ENCODE assay signal across 15 cellular contexts in the genomic region with DNA sequence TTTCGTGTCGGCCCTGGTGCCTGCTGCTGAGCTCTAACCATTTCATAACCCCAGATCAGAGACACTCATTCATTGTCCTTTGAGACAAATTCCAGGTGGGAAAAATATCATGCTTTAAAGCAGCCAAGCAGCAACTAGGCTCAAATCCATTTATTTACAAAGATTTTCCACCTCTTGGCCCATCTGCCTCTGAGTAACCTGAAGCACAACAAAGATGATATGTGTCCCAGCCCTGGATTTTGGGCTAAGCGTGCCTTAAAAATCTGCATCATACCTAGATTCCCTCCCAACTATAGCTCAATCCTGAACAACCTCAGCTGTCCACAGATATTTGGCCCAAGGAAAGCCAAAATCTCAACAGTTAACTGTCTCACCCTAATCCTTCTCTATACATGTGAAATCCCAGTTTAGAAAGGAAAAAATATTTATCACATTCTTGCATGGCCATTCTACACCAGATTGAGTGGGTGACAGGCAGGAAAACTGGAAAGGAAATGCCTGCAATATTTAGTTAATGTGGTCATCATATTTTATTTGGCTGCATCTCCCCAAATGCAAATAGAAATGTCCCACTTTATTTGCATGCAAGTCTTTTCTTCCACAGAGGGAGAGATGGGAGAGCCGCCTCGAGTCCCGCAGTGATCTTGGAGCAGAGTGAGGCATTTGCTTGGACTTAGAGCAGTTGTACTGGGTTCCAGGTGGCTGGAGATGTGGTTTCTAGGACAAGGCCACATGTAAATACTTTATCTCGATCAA.
A peak's percentile ranks its signal among the peaks of the same experiment; 100 is the strongest.
DNase-seq lines count a peak whose midpoint lies in the region; ATAC-seq and TF ChIP-seq lines count a peak whose summit lies in the region.
"Had no signal": no experiment of that assay in that cellular context is flagged by ENCODE, and none has a peak within 500 bp of the region (broad histone marks: within the 10 kb centered on the region; RNA-seq: fewer than 3 reads in every experiment).

No MANE protein-coding gene starts in this region.

- ATAC-seq in activated CD4-positive, CD25-positive, alpha-beta regulatory T cell treated with anti-CD3 and anti-CD28 coated beads, Interleukin-2, amount 50 U/mL, for 24 hours: no peak
- ATAC-seq in activated naive CD8-positive, alpha-beta T cell treated with anti-CD3 and anti-CD28 coated beads, Interleukin-2, amount 50 U/mL, for 24 hours: no peak
- no peak for ATAC-seq in HG03571 (IDR thresholded peaks at IDR 0.05; ENCODE audit: unreplicated experiment)
- ATAC-seq: HCT116; stimulated activated naive CD8-positive, alpha-beta T cell treated with anti-CD3 and anti-CD28 coated beads, Interleukin-15, amount 100 ng/mL, for 72 hours; T-cell had no signal

- no peak overlapping the region for H3K4me3 ChIP-seq in fibroblast of the aortic adventitia (ENCODE audit: low read depth, low read length)

- H3K4me1 Mint-ChIP-seq in activated naive CD8-positive, alpha-beta T cell treated with anti-CD3 and anti-CD28 coated beads, Interleukin-2, amount 50 U/mL, for 24 hours: no peaks in the 10 kb centered on the region
- H3K4me1 Mint-ChIP-seq: activated naive CD8-positive, alpha-beta T cell treated with anti-CD3 and anti-CD28 coated beads, Interleukin-2, amount 10 ng/mL, durations not matched to agents 7 days and 5 days; neural crest cell; stimulated activated naive CD8-positive, alpha-beta T cell treated with anti-CD3 and anti-CD28 coated beads, Interleukin-15, amount 100 ng/mL, for 72 hours; T-cell had no signal

- H3K36me3 Mint-ChIP-seq in activated naive CD8-positive, alpha-beta T cell treated with anti-CD3 and anti-CD28 coated beads, Interleukin-2, amount 50 U/mL, for 24 hours (ENCODE audit: low read depth): no peaks in the 10 kb centered on the region
- H3K36me3 Mint-ChIP-seq: activated naive CD8-positive, alpha-beta T cell treated with anti-CD3 and anti-CD28 coated beads, Interleukin-2, amount 10 ng/mL, durations not matched to agents 7 days and 5 days; T-cell had no signal

- no peak for TF ChIP-seq CTCF in 22Rv1 (IDR thresholded peaks at IDR 0.05)
- no peak for TF ChIP-seq CTCF in VCaP (conservative IDR thresholded peaks at IDR 0.05)
- TF ChIP-seq CTCF in fibroblast of the aortic adventitia (IDR thresholded peaks at IDR 0.05; ENCODE audit: insufficient read depth, low read length): no peak

- H3K9me3 Mint-ChIP-seq in activated naive CD8-positive, alpha-beta T cell treated with anti-CD3 and anti-CD28 coated beads, Interleukin-2, amount 50 U/mL, for 24 hours: no peaks in the 10 kb centered on the region
- H3K9me3 Mint-ChIP-seq: activated naive CD8-positive, alpha-beta T cell treated with anti-CD3 and anti-CD28 coated beads, Interleukin-2, amount 10 ng/mL, durations not matched to agents 7 days and 5 days; neural crest cell; stimulated activated naive CD8-positive, alpha-beta T cell treated with anti-CD3 and anti-CD28 coated beads, Interleukin-15, amount 100 ng/mL, for 72 hours; T-cell had no signal

- H3K27ac Mint-ChIP-seq in activated naive CD8-positive, alpha-beta T cell treated with anti-CD3 and anti-CD28 coated beads, Interleukin-2, amount 50 U/mL, for 24 hours: no peak overlapping the region
- H3K27ac Mint-ChIP-seq: activated naive CD8-positive, alpha-beta T cell treated with anti-CD3 and anti-CD28 coated beads, Interleukin-2, amount 10 ng/mL, durations not matched to agents 7 days and 5 days; stimulated activated naive CD8-positive, alpha-beta T cell treated with anti-CD3 and anti-CD28 coated beads, Interleukin-15, amount 100 ng/mL, for 72 hours; T-cell had no signal

- peak overlapping the region; percentile 53 for H3K27ac ChIP-seq in 22Rv1
- peak overlapping the region; percentile 91 for H3K27ac ChIP-seq in VCaP

- peaks cover 2% of the 10 kb centered on the region for H3K27me3 Mint-ChIP-seq in activated naive CD8-positive, alpha-beta T cell treated with anti-CD3 and anti-CD28 coated beads, Interleukin-2, amount 50 U/mL, for 24 hours
- H3K27me3 Mint-ChIP-seq: activated naive CD8-positive, alpha-beta T cell treated with anti-CD3 and anti-CD28 coated beads, Interleukin-2, amount 10 ng/mL, durations not matched to agents 7 days and 5 days; stimulated activated naive CD8-positive, alpha-beta T cell treated with anti-CD3 and anti-CD28 coated beads, Interleukin-15, amount 100 ng/mL, for 72 hours had no signal

- DNase-seq in H4 (ENCODE audit: low spot score): peak; percentile 11
- peak; percentile 66 for DNase-seq in fibroblast of the aortic adventitia (ENCODE audit: low read depth)
- no peak for DNase-seq in CD1c-positive myeloid dendritic cell (ENCODE audit: extremely low spot score)
- DNase-seq in activated naive CD8-positive, alpha-beta T cell treated with anti-CD3 and anti-CD28 coated beads, Interleukin-2, amount 50 U/mL, for 24 hours: no peak
- DNase-seq: activated naive CD8-positive, alpha-beta T cell treated with anti-CD3 and anti-CD28 coated beads, Interleukin-2, amount 10 ng/mL, durations not matched to agents 7 days and 5 days; C1 segment of cervical spinal cord; NCI-H524; stimulated activated naive CD8-positive, alpha-beta T cell treated with anti-CD3 and anti-CD28 coated beads, Interleukin-15, amount 100 ng/mL, for 72 hours; T-cell had no signal

- no peak overlapping the region for H3K4me3 Mint-ChIP-seq in activated naive CD8-positive, alpha-beta T cell treated with anti-CD3 and anti-CD28 coated beads, Interleukin-2, amount 50 U/mL, for 24 hours
- H3K4me3 Mint-ChIP-seq: activated naive CD8-positive, alpha-beta T cell treated with anti-CD3 and anti-CD28 coated beads, Interleukin-2, amount 10 ng/mL, durations not matched to agents 7 days and 5 days; neural crest cell; stimulated activated naive CD8-positive, alpha-beta T cell treated with anti-CD3 and anti-CD28 coated beads, Interleukin-15, amount 100 ng/mL, for 72 hours; T-cell had no signal

Comparison
In these comparisons a context has a peak if more than half of its experiments do, and no peak if none do; other contexts are left out.
1. DNase-seq: peak in H4 (single experiment) and fibroblast of the aortic adventitia (single experiment); none in CD1c-positive myeloid dendritic cell (single experiment) and activated naive CD8-positive, alpha-beta T cell treated with anti-CD3 and anti-CD28 coated beads, Interleukin-2, amount 50 U/mL, for 24 hours (single experiment).